ENCODE assay signal across 29 cellular contexts in genomic region chr1:219726480-219727272, GRCh38.
"Had no signal": no experiment of that assay in that cellular context is flagged by ENCODE, and none has a peak within 500 bp of the region (broad histone marks: within the 10 kb centered on the region; RNA-seq: fewer than 3 reads in every experiment).

No MANE protein-coding gene starts in this region.

- H3K27me3 ChIP-seq: left lung, ovary, right atrium auricular region, stomach, testis, thyroid gland, transverse colon, upper lobe of left lung, vagina had no signal

- H3K4me3 ChIP-seq: left lung, lower lobe of right lung, ovary, right atrium auricular region, skin epidermis, stomach, testis, thyroid gland, transverse colon, upper lobe of left lung, vagina had no signal

- H3K27me3 Mint-ChIP-seq: naive B cell; natural killer cell treated with Interleukin-12 subunit alpha and Interleukin-12 subunit beta and Interleukin-15 and Interleukin-18, amount 100 ng/mL, for 72 hours; progenitor cell of endocrine pancreas; stimulated activated naive B cell treated with anti-CD40 and anti-IgM and Interleukin-4, amounts not matched to agents 10 μg/mL and 1 μg/mL and 100 μg/mL, for 72 hours had no signal

- H3K27ac Mint-ChIP-seq: immature natural killer cell; mesothelial cell of epicardium; naive B cell; natural killer cell treated with Interleukin-12 subunit alpha and Interleukin-12 subunit beta and Interleukin-15 and Interleukin-18, amount 100 ng/mL, for 72 hours; progenitor cell of endocrine pancreas; stimulated activated naive B cell treated with anti-CD40 and anti-IgM and Interleukin-4, amounts not matched to agents 10 μg/mL and 1 μg/mL and 100 μg/mL, for 72 hours had no signal

- DNase-seq: hypothalamus; immature natural killer cell; kidney; left colon; left lung; lower lobe of right lung; mammary epithelial cell; mesendoderm; naive B cell; ovary; stimulated activated CD4-positive, alpha-beta T cell treated with anti-CD3 and anti-CD28 coated beads, Interleukin-12 subunit alpha, Interleukin-12 subunit beta, amount 100 ng/mL, for 4 hours; stimulated activated CD4-positive, alpha-beta T cell treated with anti-CD3 and anti-CD28 coated beads, Interleukin-15, amount 100 ng/mL, for 24 hours; stimulated activated CD4-positive, alpha-beta T cell treated with anti-CD3 and anti-CD28 coated beads, Interleukin-2, amount 100 ng/mL, for 24 hours; stimulated activated CD4-positive, alpha-beta T cell treated with anti-CD3 and anti-CD28 coated beads, Interleukin-4, amount 100 ng/mL, for 1 hour; stimulated activated naive B cell treated with anti-CD40 and anti-IgM and Interleukin-4, amounts not matched to agents 10 μg/mL and 1 μg/mL and 100 μg/mL, for 72 hours; stimulated activated naive CD8-positive, alpha-beta T cell treated with anti-CD3 and anti-CD28 coated beads, Interleukin-15, Interleukin-2, amounts not matched to agents 100 U/mL and 50 U/mL, for 24 hours; stomach; testis; thyroid gland; transverse colon; upper lobe of left lung had no signal

- H3K4me3 Mint-ChIP-seq: immature natural killer cell; mesothelial cell of epicardium; naive B cell; natural killer cell treated with Interleukin-12 subunit alpha and Interleukin-12 subunit beta and Interleukin-15 and Interleukin-18, amount 100 ng/mL, for 72 hours; stimulated activated naive B cell treated with anti-CD40 and anti-IgM and Interleukin-4, amounts not matched to agents 10 μg/mL and 1 μg/mL and 100 μg/mL, for 72 hours had no signal

- H3K27ac ChIP-seq: left lung, lower lobe of right lung, ovary, right atrium auricular region, skin epidermis, stomach, testis, thyroid gland, transverse colon, upper lobe of left lung, vagina had no signal

- FAIRE-seq: islet of Langerhans, kidney had no signal

- H3K4me1 ChIP-seq: left lung, lower lobe of right lung, right atrium auricular region, stomach, testis, thyroid gland, transverse colon, upper lobe of left lung, vagina had no signal

- H3K36me3 ChIP-seq: left lung, lower lobe of right lung, ovary, right atrium auricular region, stomach, thyroid gland, transverse colon, upper lobe of left lung, vagina had no signal

- H3K9me3 ChIP-seq: testis, thyroid gland had no signal

- H3K4me1 Mint-ChIP-seq: immature natural killer cell; naive B cell; stimulated activated naive B cell treated with anti-CD40 and anti-IgM and Interleukin-4, amounts not matched to agents 10 μg/mL and 1 μg/mL and 100 μg/mL, for 72 hours had no signal

- ATAC-seq: left colon; left lung; lower lobe of right lung; natural killer cell treated with Interleukin-12 subunit alpha and Interleukin-12 subunit beta and Interleukin-15 and Interleukin-18, amount 100 ng/mL, for 72 hours; sciatic nerve; stimulated activated naive B cell treated with anti-CD40 and anti-IgM and Interleukin-4, amounts not matched to agents 10 μg/mL and 1 μg/mL and 100 μg/mL, for 72 hours; stimulated activated naive CD8-positive, alpha-beta T cell treated with anti-CD3 and anti-CD28 coated beads, Interleukin-15, Interleukin-2, amounts not matched to agents 100 U/mL and 50 U/mL, for 24 hours had no signal
